ENCODE assay signal across 27 cellular contexts in the genomic region with DNA sequence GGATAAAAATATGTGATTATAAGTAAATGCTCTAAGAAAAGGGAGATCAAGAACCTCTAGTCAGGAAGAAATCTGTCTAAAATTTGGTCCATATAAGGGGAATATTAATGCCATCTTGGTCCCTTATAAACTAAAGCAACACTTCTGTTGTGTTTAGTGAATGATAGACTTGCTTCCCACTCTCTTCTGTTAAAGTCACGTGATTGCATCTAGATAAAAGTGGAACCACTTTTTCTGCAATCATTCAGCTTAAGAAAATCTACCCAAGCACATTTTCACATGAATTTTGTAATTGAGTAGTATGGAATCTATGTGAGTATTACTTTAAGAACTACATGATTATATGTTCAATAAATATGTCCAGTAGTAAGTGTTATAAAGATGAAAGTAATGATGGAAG.
"Had no signal": no experiment of that assay in that cellular context is flagged by ENCODE, and none has a peak within 500 bp of the region (broad histone marks: within the 10 kb centered on the region; RNA-seq: fewer than 3 reads in every experiment).

No MANE protein-coding gene starts in this region.

- H3K4me2 ChIP-seq: hepatocyte had no signal

- H3K79me2 ChIP-seq: hepatocyte had no signal

- H3K9me3 ChIP-seq: colonic mucosa, esophagus muscularis mucosa, gastrocnemius medialis, gastroesophageal sphincter, heart left ventricle had no signal

- ATAC-seq: effector memory CD8-positive, alpha-beta T cell; esophagus mucosa; foreskin keratinocyte; gastrocnemius medialis; gastroesophageal sphincter; heart left ventricle; heart right ventricle had no signal

- H2AFZ ChIP-seq: hepatocyte had no signal

- H3K27ac ChIP-seq: colonic mucosa, coronary artery, dorsolateral prefrontal cortex, epithelial cell of prostate, esophagus muscularis mucosa, esophagus squamous epithelium, foreskin keratinocyte, gastrocnemius medialis, gastroesophageal sphincter, heart left ventricle, heart right ventricle, hepatocyte had no signal

- DNase-seq: colonic mucosa; cortex of kidney; dermis blood vessel endothelial cell; dorsolateral prefrontal cortex; effector CD4-positive, alpha-beta T cell; effector CD8-positive, alpha-beta T cell; effector memory CD4-positive, alpha-beta T cell; effector memory CD8-positive, alpha-beta T cell; endodermal cell; erythroblast; esophagus squamous epithelium; foreskin fibroblast; foreskin keratinocyte; foreskin melanocyte; gastrocnemius medialis; glutamatergic neuron; heart left ventricle; heart right ventricle had no signal

- FAIRE-seq: endometrium, endothelial cell of umbilical vein, frontal cortex had no signal

- H3K4me3 ChIP-seq: colonic mucosa, coronary artery, dorsolateral prefrontal cortex, esophagus muscularis mucosa, esophagus squamous epithelium, gastrocnemius medialis, gastroesophageal sphincter, heart left ventricle, heart right ventricle, hepatocyte had no signal

- H3K36me3 ChIP-seq: colonic mucosa, esophagus muscularis mucosa, esophagus squamous epithelium, gastrocnemius medialis, gastroesophageal sphincter, heart left ventricle, heart right ventricle had no signal

- H3K27me3 ChIP-seq: colonic mucosa, dorsolateral prefrontal cortex, esophagus muscularis mucosa, esophagus squamous epithelium, foreskin keratinocyte, gastrocnemius medialis, gastroesophageal sphincter, heart left ventricle, heart right ventricle, hepatocyte had no signal

- H3K4me1 ChIP-seq: colonic mucosa, esophagus muscularis mucosa, esophagus squamous epithelium, foreskin keratinocyte, gastrocnemius medialis, gastroesophageal sphincter, heart left ventricle, heart right ventricle had no signal
